Comparison of ENCODE assay signal across 7 cellular contexts in genomic region chr20:58892126-58892931, GRCh38. TPM values are rescaled to one million over a fixed set of nuclear protein-coding genes. Genes with fewer than 3 reads are reported as not detected.
DNase-seq lines count a peak whose midpoint lies in the region; ATAC-seq and TF ChIP-seq lines count a peak whose summit lies in the region.

No MANE protein-coding gene starts in this region.

- H3K36me3 ChIP-seq in urinary bladder (ENCODE audit: insufficient read depth), result no peaks in the 10 kb centered on the region

- ATAC-seq in SK-N-SH treated with all-trans-retinoic acid at 6 μM for 48 hours, result peak; percentile 30

- no peaks in the 10 kb centered on the region for H3K9me3 Mint-ChIP-seq in activated naive CD8-positive, alpha-beta T cell treated with anti-CD3 and anti-CD28 coated beads for 36 hours

- peaks cover 51% of the 10 kb centered on the region for H3K4me1 Mint-ChIP-seq in activated naive CD8-positive, alpha-beta T cell treated with anti-CD3 and anti-CD28 coated beads for 36 hours

- TF ChIP-seq CTCF in GM12875 (IDR thresholded peaks at IDR 0.05; ENCODE audit: borderline replicate concordance, insufficient read depth, low read depth, low read length) (peak; percentile 14; the same call in 1 of the 2 replicates), LNCaP clone FGC (IDR thresholded peaks at IDR 0.05; ENCODE audit: control insufficient read depth, extremely low read depth, insufficient read depth) (peak; percentile 23)

- under 1% methylated on average over 48 of the region's 50 CpGs for WGBS in urinary bladder

- H3K27ac Mint-ChIP-seq in activated naive CD8-positive, alpha-beta T cell treated with anti-CD3 and anti-CD28 coated beads for 36 hours, result peak overlapping the region; percentile 96

- peak overlapping the region; percentile 90 for H3K4me3 Mint-ChIP-seq in activated naive CD8-positive, alpha-beta T cell treated with anti-CD3 and anti-CD28 coated beads for 36 hours

- no peak for DNase-seq in LNCaP clone FGC (ENCODE audit: low read depth)
- peak; percentile 82 for DNase-seq in activated naive CD8-positive, alpha-beta T cell treated with anti-CD3 and anti-CD28 coated beads for 36 hours
- DNase-seq in cardiac septum (ENCODE audit: low spot score), result peak; percentile 85
- peak; percentile 53 for DNase-seq in pons (ENCODE audit: low spot score)

- peak overlapping the region; percentile 99 for H3K27ac ChIP-seq in urinary bladder (ENCODE audit: low read depth)

- peaks cover 43% of the 10 kb centered on the region for H3K36me3 Mint-ChIP-seq in activated naive CD8-positive, alpha-beta T cell treated with anti-CD3 and anti-CD28 coated beads for 36 hours

- peaks cover 4% of the 10 kb centered on the region for H3K27me3 Mint-ChIP-seq in activated naive CD8-positive, alpha-beta T cell treated with anti-CD3 and anti-CD28 coated beads for 36 hours

- H3K4me3 ChIP-seq in GM12875 (ENCODE audit: low read depth, low read length) (peak overlapping the region; percentile 58), LNCaP clone FGC (ENCODE audit: low read depth, low read length) (peak overlapping the region; percentile 89), urinary bladder (ENCODE audit: low read depth, low read length) (peak overlapping the region; percentile 99)

- intact Hi-C loops in cardiac septum (cut with DNase I), result loop anchor here (2.0 to 10.0 kb wide), 2 partner anchors 88 to 112 kb away; partner anchors contain the start of genes CTSZ and NELFCD

- H3K4me1 ChIP-seq in urinary bladder (ENCODE audit: insufficient read depth), result no peaks in the 10 kb centered on the region

TF ChIP-seq in SK-N-SH treated with all-trans-retinoic acid at 6 μM for 48 hours, 23 proteins besides CTCF, POLR2A, EP300 and RAD21:
- TF ChIP-seq RARB (CRISPR knock-in tag; IDR thresholded peaks at IDR 0.05) (no peak), CSDC2 (CRISPR knock-in tag; IDR thresholded peaks at IDR 0.05) (no peak), OSR1 (CRISPR knock-in tag; IDR thresholded peaks at IDR 0.05) (no peak), TOX (CRISPR knock-in tag; IDR thresholded peaks at IDR 0.05; ENCODE audit: borderline replicate concordance) (no peak)

RNA-seq across cellular contexts. Expression of gene GNAS, which starts 39.8 kb away (rescaled TPM):
- total RNA-seq in activated naive CD8-positive, alpha-beta T cell treated with anti-CD3 and anti-CD28 coated beads for 36 hours, result 100 to 1,000 TPM; 779 to 785 TPM
- total RNA-seq in cardiac septum (1,579 TPM), urinary bladder (483 TPM)
- 784 TPM for polyA plus RNA-seq in urinary bladder

RNA-seq across cellular contexts. Expression of gene GNAS-AS1, which starts 41.6 kb away (rescaled TPM):
- total RNA-seq in activated naive CD8-positive, alpha-beta T cell treated with anti-CD3 and anti-CD28 coated beads for 36 hours, result 1 to 10 TPM; 1.0 to 1.3 TPM
- total RNA-seq in cardiac septum (0.75 TPM), urinary bladder (1.4 TPM)
- polyA plus RNA-seq in urinary bladder, result 0.13 TPM
